Comparison of ENCODE assay signal across 1 cellular context in genomic region chr10:88045116-88045515, GRCh38.
TF ChIP-seq lines count a peak whose summit lies in the region.

No MANE protein-coding gene starts in this region.

TF ChIP-seq in H1, 55 proteins besides CTCF, POLR2A, EP300 and RAD21 (continued from another document):
- TF ChIP-seq E2F6 (IDR thresholded peaks at IDR 0.05) (no peak), MAX (IDR thresholded peaks at IDR 0.05) (no peak), EZH2 (IDR thresholded peaks at IDR 0.05; ENCODE audit: low read depth, low read length, severe bottlenecking) (no peak), HDAC6 (IDR thresholded peaks at IDR 0.05; ENCODE audit: low read depth, low read length) (no peak), BCL11A (IDR thresholded peaks at IDR 0.05; ENCODE audit: low read depth in 2 of 2, low read length in 2 of 2) (no peak), TBP (IDR thresholded peaks at IDR 0.05; ENCODE audit: low read depth, low read length) (no peak), NANOG (IDR thresholded peaks at IDR 0.05; ENCODE audit: insufficient read depth, low read depth, low read length, poor library complexity, severe bottlenecking) (no peak), CREB1 (IDR thresholded peaks at IDR 0.05) (no peak)
TF ChIP-seq in H1: peak in this region for 0.
